Comparison of ENCODE assay signal across 8 cellular contexts in the genomic region with DNA sequence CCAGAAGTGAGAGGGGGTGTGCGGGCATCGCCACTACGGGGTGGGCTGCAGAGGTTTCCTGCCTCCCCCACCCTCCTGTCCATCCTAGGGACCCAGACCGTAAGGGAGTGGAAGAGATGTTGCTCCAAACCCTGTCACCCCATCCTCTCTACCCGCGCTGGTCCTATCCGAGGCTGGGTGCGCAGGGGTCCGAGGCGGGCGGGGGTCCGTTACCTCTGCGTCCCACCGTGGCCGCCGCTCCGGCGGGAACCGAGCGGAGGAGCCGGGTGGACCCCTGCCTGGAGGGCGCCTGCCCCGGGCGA. TPM values are rescaled to one million over a fixed set of nuclear protein-coding genes. Genes with fewer than 3 reads are reported as not detected.
DNase-seq lines count a peak whose midpoint lies in the region; TF ChIP-seq lines count a peak whose summit lies in the region.

No MANE protein-coding gene starts in this region.

- H3K4me1 Mint-ChIP-seq in HFFc6 (ENCODE audit: low read depth) (peaks cover 34% of the 10 kb centered on the region), neural crest cell (peaks cover 20% of the 10 kb centered on the region)

- H3K36me3 Mint-ChIP-seq in HFFc6 (ENCODE audit: low read depth) (0 out of 2 replicates have a peak, but pooled peaks cover 5% of the 10 kb centered on the region), neural crest cell (ENCODE audit: low read depth) (no peaks in the 10 kb centered on the region)

- H3K4me3 Mint-ChIP-seq in HFFc6 (peak overlapping the region; percentile 95), neural crest cell (peak overlapping the region; percentile 92)

- peaks cover 3% of the 10 kb centered on the region; the same call in 1 of the 2 replicates for H3K27me3 Mint-ChIP-seq in HFFc6 (ENCODE audit: insufficient read depth)
- peaks cover 13% of the 10 kb centered on the region for H3K27me3 Mint-ChIP-seq in neural crest cell (ENCODE audit: low read depth)

- POLR2A ChIA-PET in RWPE1 (lab: Yijun Ruan, JAX; ENCODE audit: low non-redundant PET): interaction anchor here (1.2 kb wide), 1 partner anchor 88 kb away, joined by 3 read pairs; no protein-coding TSS in a partner anchor

- DNase-seq in HFFc6 (no peak), RWPE1 (ENCODE audit: low spot score) (no peak), epithelial cell of prostate (ENCODE audit: low read depth, low spot score) (no peak), neural crest cell (ENCODE audit: low read depth, low spot score) (no peak), NCI-H2029 (lab: John Stamatoyannopoulos, UW) (no peak), NCI-H1694 treated with DMSO at 0.1 percent for 48 hours (lab: John Stamatoyannopoulos, UW) (no peak), NCI-H146 treated with DMSO at 0.1 percent for 48 hours (lab: John Stamatoyannopoulos, UW; ENCODE audit: unreplicated experiment) (no peak)

- H3K9me3 Mint-ChIP-seq in HFFc6: no peaks in the 10 kb centered on the region
- H3K9me3 Mint-ChIP-seq in neural crest cell: no peaks in the 10 kb centered on the region

- no peak for TF ChIP-seq CTCF in GM12875 (IDR thresholded peaks at IDR 0.05; ENCODE audit: borderline replicate concordance, insufficient read depth, low read depth, low read length)
- no peak for TF ChIP-seq CTCF in HFFc6 (IDR thresholded peaks at IDR 0.05)
- no peak for TF ChIP-seq CTCF in RWPE1 (conservative IDR thresholded peaks at IDR 0.05; ENCODE audit: low read depth)
- TF ChIP-seq CTCF in neural crest cell (conservative IDR thresholded peaks at IDR 0.05): no peak

- CTCF ChIA-PET in RWPE1 (lab: Yijun Ruan, JAX): interaction anchor here (1.0 kb wide), 3 partner anchors 62 to 380 kb away, joined by 3 to 5 read pairs (median 3); no protein-coding TSS in a partner anchor

- peak overlapping the region; percentile 98 for H3K27ac ChIP-seq in RWPE1
- peak overlapping the region; percentile 90 for H3K27ac ChIP-seq in epithelial cell of prostate

- H3K27ac Mint-ChIP-seq in HFFc6: peak overlapping the region; percentile 95
- no peak overlapping the region for H3K27ac Mint-ChIP-seq in neural crest cell (ENCODE audit: unreplicated experiment)

- H3K4me3 ChIP-seq in GM12875 (ENCODE audit: low read depth, low read length): peak overlapping the region; percentile 86

RNA-seq across cellular contexts. Expression of gene DGKH, which starts 0.2 kb away (rescaled TPM):
- total RNA-seq in HFFc6 (2021; fragmentation: NEBNext Ultra II Directional; extraction: Animal tissue kit (Norgen Biotek cat#: 25700)): 1 to 10 TPM; 6.9 to 8.7 (median 7.8) TPM
- total RNA-seq in neural crest cell: 10.0 and 12.4 TPM in 2 replicates
